8 cellular contexts compared by ENCODE assay signal in the genomic region with DNA sequence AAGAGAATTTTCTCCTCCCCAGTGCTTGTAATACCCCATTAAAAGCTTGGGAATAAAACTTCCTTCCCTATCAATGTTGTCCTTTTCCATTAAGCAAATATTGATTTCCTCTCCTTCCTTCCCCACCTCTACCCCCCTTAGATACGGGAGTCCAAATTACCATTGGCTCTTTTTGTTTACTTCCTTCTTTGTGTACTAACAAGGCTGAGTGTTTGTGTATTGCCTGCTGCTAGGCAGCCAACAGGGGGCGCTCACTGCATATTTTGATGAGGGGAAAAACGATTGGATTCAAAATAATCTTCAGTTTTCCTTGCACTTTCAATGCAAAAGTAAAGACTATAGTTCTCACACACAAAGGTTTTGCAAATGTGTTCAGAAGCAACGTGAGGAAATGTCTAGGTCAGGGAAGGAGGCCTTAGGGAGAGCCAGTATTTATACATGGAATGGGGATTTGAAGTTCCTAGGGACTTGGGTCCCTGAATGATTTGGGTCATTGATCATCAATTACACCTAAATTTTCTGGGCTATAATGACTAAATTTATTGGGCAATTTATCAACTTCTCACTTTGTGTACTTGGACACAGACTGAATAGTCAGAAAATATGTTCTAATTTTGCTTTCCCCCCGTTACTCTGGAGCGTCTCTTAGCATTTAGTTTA. TPM values are rescaled to one million over a fixed set of nuclear protein-coding genes. Genes with fewer than 3 reads are reported as not detected.
DNase-seq lines count a peak whose midpoint lies in the region; ATAC-seq and TF ChIP-seq lines count a peak whose summit lies in the region.

No MANE protein-coding gene starts in this region.

- H3K79me2 ChIP-seq in OCI-LY3 (ENCODE audit: low read length): no peaks in the 10 kb centered on the region

- no peaks in the 10 kb centered on the region for H4K20me1 ChIP-seq in OCI-LY3 (ENCODE audit: insufficient read depth, low read length)

- peak overlapping the region; percentile 41 for H3K27ac Mint-ChIP-seq in Calu3 (ENCODE audit: unreplicated experiment)
- H3K27ac Mint-ChIP-seq in activated T-helper 1 cell treated with anti-CD3 and anti-CD28 coated beads, Interleukin-12 subunit alpha, Interleukin-12 subunit beta, Interleukin-2, Interleukin-4 antibody, amounts not matched to agents 30 ng/mL and 10 ng/mL and 1 ng/mL, durations not matched to agents 14 hours and 24 hours and 36 hours: no peak overlapping the region

- H3K27ac ChIP-seq in OCI-LY3 (ENCODE audit: low read length): no peak overlapping the region
- H3K27ac ChIP-seq in psoas muscle: no peak overlapping the region

- H2AFZ ChIP-seq in OCI-LY3 (ENCODE audit: low read depth, low read length): no peak overlapping the region

- intact Hi-C loops in Calu3 (cut with micrococcal nuclease; ENCODE audit: unreplicated experiment) (loop anchor here (1.0 to 5.0 kb wide), 4 partner anchors 198 to 588 kb away; no protein-coding TSS in a partner anchor), Right ventricle myocardium superior (cut with DNase I) (no loop called here), psoas muscle (cut with DNase I) (loop anchor here (2.0 to 10.0 kb wide), 2 partner anchors 532 kb away; no protein-coding TSS in a partner anchor)
- intact Hi-C loops in activated T-helper 1 cell treated with anti-CD3 and anti-CD28 coated beads, Interleukin-12 subunit alpha, Interleukin-12 subunit beta, Interleukin-2, Interleukin-4 antibody, amounts not matched to agents 30 ng/mL and 10 ng/mL and 1 ng/mL, durations not matched to agents 14 hours and 24 hours and 36 hours (cut with micrococcal nuclease): loop anchor here (1.0 kb wide), 3 partner anchors 135 to 588 kb away; no protein-coding TSS in a partner anchor

- no peaks in the 10 kb centered on the region for H3K9me3 Mint-ChIP-seq in Calu3 (ENCODE audit: low read depth, unreplicated experiment)
- H3K9me3 Mint-ChIP-seq in activated T-helper 1 cell treated with anti-CD3 and anti-CD28 coated beads, Interleukin-12 subunit alpha, Interleukin-12 subunit beta, Interleukin-2, Interleukin-4 antibody, amounts not matched to agents 30 ng/mL and 10 ng/mL and 1 ng/mL, durations not matched to agents 14 hours and 24 hours and 36 hours: no peaks in the 10 kb centered on the region

- H3K27me3 ChIP-seq in OCI-LY3 (ENCODE audit: low read depth, low read length) (peaks cover 7% of the 10 kb centered on the region), psoas muscle (ENCODE audit: insufficient read depth in 3 of 3, low read length in 2 of 3) (no peaks in the 10 kb centered on the region)

- DNase-seq in Calu3 (peak; percentile 91), HT1080 (ENCODE audit: low read depth) (peak; percentile 11), Right ventricle myocardium superior (peak; percentile 73), psoas muscle (peak; percentile 40 to 68), OCI-M2 (lab: John Stamatoyannopoulos, UW; ENCODE audit: unreplicated experiment) (no peak)
- DNase-seq in activated T-helper 1 cell treated with anti-CD3 and anti-CD28 coated beads, Interleukin-12 subunit alpha, Interleukin-12 subunit beta, Interleukin-2, Interleukin-4 antibody, amounts not matched to agents 30 ng/mL and 10 ng/mL and 1 ng/mL, durations not matched to agents 14 hours and 24 hours and 36 hours (ENCODE audit: low spot score): peak; percentile 15

- H3K4me1 ChIP-seq in OCI-LY3 (ENCODE audit: low read length): no peaks in the 10 kb centered on the region
- H3K4me1 ChIP-seq in psoas muscle: no peaks in the 10 kb centered on the region

- no peak overlapping the region for H3K9ac ChIP-seq in OCI-LY3 (ENCODE audit: low read length)

- H3K9me3 ChIP-seq in OCI-LY3 (ENCODE audit: insufficient read depth, low read length) (no peaks in the 10 kb centered on the region), psoas muscle (no peaks in the 10 kb centered on the region)

- ATAC-seq in GM19452 (IDR thresholded peaks at IDR 0.05; ENCODE audit: unreplicated experiment) (peak; percentile 85), Right ventricle myocardium superior (ENCODE audit: poor library complexity) (no peak), psoas muscle (no peak)

- peak overlapping the region; percentile 41 for H3K4me2 ChIP-seq in OCI-LY3 (ENCODE audit: low read length)

- WGBS in psoas muscle, 3 donors: 29% methylated on average over 6 of the region's 6 CpGs

- no peaks in the 10 kb centered on the region for H3K27me3 Mint-ChIP-seq in Calu3 (ENCODE audit: unreplicated experiment)
- peaks cover 7% of the 10 kb centered on the region for H3K27me3 Mint-ChIP-seq in activated T-helper 1 cell treated with anti-CD3 and anti-CD28 coated beads, Interleukin-12 subunit alpha, Interleukin-12 subunit beta, Interleukin-2, Interleukin-4 antibody, amounts not matched to agents 30 ng/mL and 10 ng/mL and 1 ng/mL, durations not matched to agents 14 hours and 24 hours and 36 hours (ENCODE audit: insufficient read depth)

- peaks cover 75% of the 10 kb centered on the region for H3K4me1 Mint-ChIP-seq in Calu3 (ENCODE audit: low read depth, unreplicated experiment)
- H3K4me1 Mint-ChIP-seq in activated T-helper 1 cell treated with anti-CD3 and anti-CD28 coated beads, Interleukin-12 subunit alpha, Interleukin-12 subunit beta, Interleukin-2, Interleukin-4 antibody, amounts not matched to agents 30 ng/mL and 10 ng/mL and 1 ng/mL, durations not matched to agents 14 hours and 24 hours and 36 hours (ENCODE audit: low read depth): peaks cover 7% of the 10 kb centered on the region

- peak overlapping the region; percentile 9 for H3K4me3 Mint-ChIP-seq in Calu3 (ENCODE audit: low read depth, unreplicated experiment)
- no peak overlapping the region for H3K4me3 Mint-ChIP-seq in activated T-helper 1 cell treated with anti-CD3 and anti-CD28 coated beads, Interleukin-12 subunit alpha, Interleukin-12 subunit beta, Interleukin-2, Interleukin-4 antibody, amounts not matched to agents 30 ng/mL and 10 ng/mL and 1 ng/mL, durations not matched to agents 14 hours and 24 hours and 36 hours

- CTCF ChIA-PET in Calu3 (lab: Charles Lee): interaction anchor here (0.5 to 1.0 kb wide), 2 partner anchors 46 to 67 kb away, joined by 3 to 5 read pairs; no protein-coding TSS in a partner anchor

- no peaks in the 10 kb centered on the region for H3K36me3 ChIP-seq in OCI-LY3 (replicated peaks; ENCODE audit: low read depth, low read length)
- no peaks in the 10 kb centered on the region for H3K36me3 ChIP-seq in psoas muscle (ENCODE audit: insufficient read depth in 1 of 2, low read depth in 1 of 2)

- H3K4me3 ChIP-seq in OCI-LY3 (ENCODE audit: low read length): no peak overlapping the region
- no peak overlapping the region for H3K4me3 ChIP-seq in psoas muscle

- H3K36me3 Mint-ChIP-seq in Calu3 (ENCODE audit: insufficient read depth, unreplicated experiment): peaks cover 11% of the 10 kb centered on the region
- H3K36me3 Mint-ChIP-seq in activated T-helper 1 cell treated with anti-CD3 and anti-CD28 coated beads, Interleukin-12 subunit alpha, Interleukin-12 subunit beta, Interleukin-2, Interleukin-4 antibody, amounts not matched to agents 30 ng/mL and 10 ng/mL and 1 ng/mL, durations not matched to agents 14 hours and 24 hours and 36 hours (ENCODE audit: low read depth): no peaks in the 10 kb centered on the region

- no TSS peak for BruUV-seq in Calu3 (replicated peaks; lab: Mats Ljungman, UMichigan)

- TF ChIP-seq CTCF in Calu3 (IDR thresholded peaks at IDR 0.05; ENCODE audit: unreplicated experiment): peak; percentile 97
- TF ChIP-seq CTCF in OCI-LY3 (IDR thresholded peaks at IDR 0.05; ENCODE audit: low read depth, low read length): peak; percentile 98
- TF ChIP-seq CTCF in psoas muscle (IDR thresholded peaks at IDR 0.05): peak; percentile 58

RNA-seq across cellular contexts. Expression of gene VPS41, which starts 23.6 kb away (rescaled TPM):
- 249 and 292 TPM in 2 replicates for total RNA-seq in Calu3 (2022)
- 13.7 and 19.9 TPM in 2 replicates for total RNA-seq in HT1080 (2014; rRNA removed; shearing (Covaris generic))
- 18.2 and 20.2 TPM in 2 replicates for polyA plus RNA-seq in HT1080 (2015; cell fraction: cytosol; rRNA removed)
- polyA plus RNA-seq in HT1080 (2015; cell fraction: nucleus; rRNA removed): 70.0 and 73.9 TPM in 2 replicates
- total RNA-seq in activated T-helper 1 cell treated with anti-CD3 and anti-CD28 coated beads, Interleukin-12 subunit alpha, Interleukin-12 subunit beta, Interleukin-2, Interleukin-4 antibody, amounts not matched to agents 30 ng/mL and 10 ng/mL and 1 ng/mL, durations not matched to agents 14 hours and 24 hours and 36 hours: 52.9 and 56.3 TPM in 2 replicates
- 37.4 TPM for total RNA-seq in Right ventricle myocardium superior
- total RNA-seq in psoas muscle: 10 to 100 TPM; 13.8 to 28.3 (median 20.3) TPM
- polyA plus RNA-seq in psoas muscle: 10 to 100 TPM in 1 of 3 donors, 1 to 10 TPM in 2; 4.6 to 12.1 (median 5.7) TPM

RNA-seq across cellular contexts. Expression of gene POU6F2, which starts 45.1 kb away (rescaled TPM):
- total RNA-seq in Calu3 (2022) (0.54 and 0.64 TPM in 2 replicates), Right ventricle myocardium superior (not detected), psoas muscle (not detected)
- total RNA-seq in HT1080 (2014; rRNA removed; shearing (Covaris generic)): not detected in 2 replicates
- polyA plus RNA-seq in HT1080 (2015; cell fraction: cytosol; rRNA removed): not detected in 2 replicates
- polyA plus RNA-seq in HT1080 (2015; cell fraction: nucleus; rRNA removed): not detected in 2 replicates
- total RNA-seq in activated T-helper 1 cell treated with anti-CD3 and anti-CD28 coated beads, Interleukin-12 subunit alpha, Interleukin-12 subunit beta, Interleukin-2, Interleukin-4 antibody, amounts not matched to agents 30 ng/mL and 10 ng/mL and 1 ng/mL, durations not matched to agents 14 hours and 24 hours and 36 hours: not detected in 2 replicates
- under 1 TPM in 1 of 3 donors, not detected in 2; 0.01 TPM for polyA plus RNA-seq in psoas muscle
